8 cellular contexts compared by ENCODE assay signal in the genomic region with DNA sequence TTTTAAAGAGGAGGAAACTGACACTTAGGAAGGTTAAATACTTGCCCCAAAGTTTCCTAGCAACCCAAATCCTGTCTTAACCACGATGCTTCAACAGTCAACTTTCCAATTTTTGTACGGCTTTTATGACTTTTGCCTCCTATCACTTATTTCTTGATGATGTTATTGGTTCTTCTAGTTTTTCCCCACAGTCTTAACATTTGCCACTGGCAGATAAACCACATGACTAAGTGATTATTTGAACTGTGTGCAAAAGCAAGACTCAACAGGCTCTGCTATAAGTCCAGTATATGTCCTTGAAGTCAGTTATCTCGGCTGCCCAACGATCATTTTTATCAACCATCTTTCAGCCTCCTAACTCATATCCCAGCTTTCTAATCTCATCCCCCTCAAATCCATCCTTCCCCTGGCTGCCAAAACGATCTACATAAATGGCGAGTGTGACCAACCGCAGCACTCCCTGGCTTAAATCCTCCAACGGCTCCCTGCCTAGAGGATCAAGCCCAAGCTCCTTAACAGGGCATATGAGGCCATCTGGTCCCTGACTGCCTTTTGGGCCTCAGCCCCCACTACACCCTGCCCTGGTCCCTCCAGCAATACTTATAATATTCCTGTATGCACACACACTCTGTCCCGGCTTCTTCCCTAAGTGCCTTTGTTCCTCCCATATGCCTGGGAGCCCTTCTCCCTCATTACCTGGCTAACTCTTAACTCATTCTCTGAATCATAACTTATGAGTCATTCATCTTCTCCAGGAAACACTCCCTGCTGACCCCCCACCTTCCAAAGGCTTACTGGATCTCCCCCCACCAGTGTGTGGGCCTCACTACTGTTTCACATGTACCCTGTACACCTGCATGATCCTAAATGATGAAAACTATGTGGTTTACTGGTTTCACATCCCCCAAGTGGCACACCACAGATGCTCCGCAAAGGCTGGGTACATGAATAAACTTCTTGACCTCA. TPM values are rescaled to one million over a fixed set of nuclear protein-coding genes. Genes with fewer than 3 reads are reported as not detected.
A peak's percentile ranks its signal among the peaks of the same experiment; 100 is the strongest.
DNase-seq lines count a peak whose midpoint lies in the region; ATAC-seq and TF ChIP-seq lines count a peak whose summit lies in the region.

No MANE protein-coding gene starts in this region.

- intact Hi-C loops in vagina (cut with DNase I): no loop called here

- DNase-seq in NOMO-1 (lab: John Stamatoyannopoulos, UW; ENCODE audit: unreplicated experiment in 2 of 2): peak; percentile 23 to 42
- DNase-seq in NOMO-1 treated with dmso at 0.1 percent for 144 hours (lab: John Stamatoyannopoulos, UW; ENCODE audit: unreplicated experiment): no peak
- DNase-seq in NCI-H69 (lab: John Stamatoyannopoulos, UW): peak; percentile 79
- peak; percentile 78 for DNase-seq in amniotic epithelial cell (ENCODE audit: low read depth)
- peak; percentile 72 for DNase-seq in mesenchymal stem cell
- no peak for DNase-seq in vagina (ENCODE audit: extremely low spot score in 2 of 2)
- DNase-seq in COR-L47 (lab: John Stamatoyannopoulos, UW): no peak

- peak overlapping the region; percentile 77 for H2BK15ac ChIP-seq in mesenchymal stem cell (ENCODE audit: low read depth, poor library complexity, severe bottlenecking)

- peak overlapping the region in 1 of 2 experiments; percentile 53 for H3K14ac ChIP-seq in mesenchymal stem cell (ENCODE audit: low read length in 2 of 2)

- H3K9ac ChIP-seq in mesenchymal stem cell (ENCODE audit: low read length): no peak overlapping the region

- WGBS in mesenchymal stem cell: 69% methylated on average over 8 of the region's 10 CpGs

- peak overlapping the region; percentile 96 for H4K91ac ChIP-seq in mesenchymal stem cell (ENCODE audit: low read length)

- H3K27me3 ChIP-seq in mesenchymal stem cell (ENCODE audit: control insufficient read depth in 1 of 2, insufficient read depth in 1 of 2, low read length in 2 of 2) (no peaks in the 10 kb centered on the region), vagina (no peaks in the 10 kb centered on the region)

- peak; percentile 79 for ATAC-seq in HG02763 (IDR thresholded peaks at IDR 0.05; ENCODE audit: unreplicated experiment)

- no peak overlapping the region for H2BK5ac ChIP-seq in mesenchymal stem cell (ENCODE audit: low read depth, low read length, poor library complexity, severe bottlenecking)

- H3K4me2 ChIP-seq in mesenchymal stem cell (ENCODE audit: low read length, poor library complexity, severe bottlenecking): peak overlapping the region; percentile 32

- no peaks in the 10 kb centered on the region for H3K36me3 ChIP-seq in mesenchymal stem cell (ENCODE audit: control insufficient read depth in 1 of 2, insufficient read depth in 2 of 2, low read depth in 1 of 2, low read length in 2 of 2)
- no peaks in the 10 kb centered on the region for H3K36me3 ChIP-seq in vagina

- H3K27ac ChIP-seq in mesenchymal stem cell (ENCODE audit: low read length, poor library complexity, severe bottlenecking): peak overlapping the region; percentile 83
- H3K27ac ChIP-seq in vagina: peak overlapping the region; percentile 70

- peak overlapping the region in 1 of 2 experiments; percentile 60 for H3K23ac ChIP-seq in mesenchymal stem cell (ENCODE audit: low read length in 2 of 2)

- H3K9me3 ChIP-seq in mesenchymal stem cell (ENCODE audit: control insufficient read depth, low read length) (no peaks in the 10 kb centered on the region), vagina (no peaks in the 10 kb centered on the region)

- H2AK5ac ChIP-seq in mesenchymal stem cell (ENCODE audit: low read length, severe bottlenecking): peak overlapping the region; percentile 93

- peak overlapping the region; percentile 12 to 83 for H2BK12ac ChIP-seq in mesenchymal stem cell (ENCODE audit: low read length in 2 of 2)

- H3K4me1 ChIP-seq in mesenchymal stem cell (ENCODE audit: control insufficient read depth, insufficient read depth, low read depth, low read length) (peaks cover 22% of the 10 kb centered on the region), vagina (peaks cover 82% of the 10 kb centered on the region)

- TF ChIP-seq POLR2A in vagina (IDR thresholded peaks at IDR 0.05): no peak

- no peak overlapping the region for H2AFZ ChIP-seq in mesenchymal stem cell (ENCODE audit: low read depth, low read length)

- peak overlapping the region in 1 of 2 experiments; percentile 4 for H3K4me3 ChIP-seq in mesenchymal stem cell (ENCODE audit: insufficient read depth in 1 of 2, low read depth in 1 of 2, low read length in 2 of 2)
- H3K4me3 ChIP-seq in vagina: peak overlapping the region in 1 of 2 donors; percentile 3

- TF ChIP-seq CTCF in vagina (IDR thresholded peaks at IDR 0.05): no peak

- peak overlapping the region; percentile 37 for H3K18ac ChIP-seq in mesenchymal stem cell (ENCODE audit: low read depth in 1 of 2, low read length in 2 of 2)

- peak overlapping the region in 1 of 2 experiments; percentile 35 for H3K4ac ChIP-seq in mesenchymal stem cell (ENCODE audit: low read depth in 1 of 2, low read length in 2 of 2)

- peak overlapping the region; percentile 27 for H2BK120ac ChIP-seq in mesenchymal stem cell (ENCODE audit: low read depth, low read length)

- peak overlapping the region; percentile 81 for H4K8ac ChIP-seq in mesenchymal stem cell (ENCODE audit: low read length)

- H3K79me1 ChIP-seq in mesenchymal stem cell (replicated peaks; ENCODE audit: low read length, poor library complexity, severe bottlenecking): peaks cover 3% of the 10 kb centered on the region

RNA-seq across cellular contexts. Expression of a gene that starts 8.8 kb away (rescaled TPM):
- 23.0 TPM for polyA plus RNA-seq in mesenchymal stem cell (2013, experiment 1 of 2)
- 23.9 TPM for polyA plus RNA-seq in mesenchymal stem cell (2013, experiment 2 of 2)
- 34.9 TPM for total RNA-seq in vagina

RNA-seq across cellular contexts. Expression of a gene that starts 51.9 kb away (rescaled TPM):
- 4.6 TPM for polyA plus RNA-seq in mesenchymal stem cell (2013, experiment 1 of 2)
- 5.0 TPM for polyA plus RNA-seq in mesenchymal stem cell (2013, experiment 2 of 2)
- total RNA-seq in vagina: 66.0 TPM

Comparison
In these comparisons a context has a peak if more than half of its experiments do, and no peak if none do; other contexts are left out.
1. DNase-seq: peak in NOMO-1 (2 of 2), NCI-H69 (single experiment), amniotic epithelial cell (single experiment) and mesenchymal stem cell (single experiment); none in NOMO-1 treated with dmso at 0.1 percent for 144 hours (single experiment), vagina (0 of 2) and COR-L47 (single experiment).